In the genomic region with DNA sequence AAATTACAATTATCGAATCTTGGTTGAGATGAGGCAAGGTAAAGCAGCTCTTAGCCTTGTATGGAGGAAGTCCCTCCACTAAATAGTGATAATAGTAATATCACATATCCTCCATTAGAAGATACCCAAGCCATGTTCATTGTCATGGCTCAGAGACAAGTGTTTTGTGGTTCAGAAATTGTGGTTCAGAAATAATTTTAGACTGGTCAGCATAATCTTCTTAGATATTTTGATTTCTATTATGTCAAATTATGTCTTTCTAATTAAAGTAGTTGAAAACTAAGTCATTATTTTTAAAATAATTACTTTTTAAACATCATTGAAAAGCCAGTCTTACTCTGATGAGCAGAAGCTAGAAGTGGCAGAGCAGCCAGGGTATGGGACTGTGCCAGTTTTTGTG, we compare ENCODE assay signal across 28 cellular contexts.
"Had no signal": no experiment of that assay in that cellular context is flagged by ENCODE, and none has a peak within 500 bp of the region (broad histone marks: within the 10 kb centered on the region; RNA-seq: fewer than 3 reads in every experiment).

No MANE protein-coding gene starts in this region.

- FAIRE-seq: colon, endometrium, endothelial cell of umbilical vein, frontal cortex had no signal

- H3K27me3 ChIP-seq: colonic mucosa, esophagus muscularis mucosa, esophagus squamous epithelium, foreskin keratinocyte, gastrocnemius medialis, gastroesophageal sphincter had no signal

- H3K27ac ChIP-seq: colonic mucosa, coronary artery, dorsolateral prefrontal cortex, epithelial cell of prostate, esophagus muscularis mucosa, esophagus squamous epithelium, foreskin keratinocyte, gastrocnemius medialis, gastroesophageal sphincter, heart left ventricle, heart right ventricle had no signal

- H3K9me3 ChIP-seq: colonic mucosa, esophagus muscularis mucosa, esophagus squamous epithelium, gastrocnemius medialis, gastroesophageal sphincter, heart left ventricle, heart right ventricle had no signal

- H3K4me1 ChIP-seq: colonic mucosa, esophagus muscularis mucosa, esophagus squamous epithelium, gastrocnemius medialis, gastroesophageal sphincter, heart left ventricle, heart right ventricle had no signal

- DNase-seq: colonic mucosa; cortex of kidney; dermis blood vessel endothelial cell; dorsolateral prefrontal cortex; effector CD4-positive, alpha-beta T cell; effector CD8-positive, alpha-beta T cell; effector memory CD4-positive, alpha-beta T cell; effector memory CD8-positive, alpha-beta T cell; endodermal cell; erythroblast; esophagus squamous epithelium; foreskin fibroblast; foreskin keratinocyte; foreskin melanocyte; gastrocnemius medialis; glutamatergic neuron; head of caudate nucleus; heart left ventricle; heart right ventricle had no signal

- H3K36me3 ChIP-seq: colonic mucosa, esophagus muscularis mucosa, esophagus squamous epithelium, gastrocnemius medialis, gastroesophageal sphincter, heart left ventricle, heart right ventricle had no signal

- ATAC-seq: effector memory CD8-positive, alpha-beta T cell; esophagus mucosa; foreskin keratinocyte; gastrocnemius medialis; gastroesophageal sphincter; heart left ventricle; heart right ventricle had no signal

- H3K4me3 ChIP-seq: colonic mucosa, coronary artery, dorsolateral prefrontal cortex, esophagus muscularis mucosa, esophagus squamous epithelium, gastrocnemius medialis, gastroesophageal sphincter, heart left ventricle, heart right ventricle had no signal
